24 cellular contexts compared by ENCODE assay signal in genomic region chr12:75000120-75000519, GRCh38.
"Had no signal": no experiment of that assay in that cellular context is flagged by ENCODE, and none has a peak within 500 bp of the region (broad histone marks: within the 10 kb centered on the region; RNA-seq: fewer than 3 reads in every experiment).

No MANE protein-coding gene starts in this region.

- H3K4me3 Mint-ChIP-seq: activated naive CD8-positive, alpha-beta T cell treated with anti-CD3 and anti-CD28 coated beads, Interleukin-2, amount 50 U/mL, for 24 hours; activated T-helper 1 cell treated with anti-CD3 and anti-CD28 coated beads, Interleukin-12 subunit alpha, Interleukin-12 subunit beta, Interleukin-2, Interleukin-4 antibody, amounts not matched to agents 30 ng/mL and 10 ng/mL and 1 ng/mL, durations not matched to agents 14 hours and 24 hours and 36 hours; brain; nephron had no signal

- H3K36me3 Mint-ChIP-seq: brain had no signal

- H3K9me3 Mint-ChIP-seq: activated naive CD8-positive, alpha-beta T cell treated with anti-CD3 and anti-CD28 coated beads, Interleukin-2, amount 50 U/mL, for 24 hours; activated T-helper 1 cell treated with anti-CD3 and anti-CD28 coated beads, Interleukin-12 subunit alpha, Interleukin-12 subunit beta, Interleukin-2, Interleukin-4 antibody, amounts not matched to agents 30 ng/mL and 10 ng/mL and 1 ng/mL, durations not matched to agents 14 hours and 24 hours and 36 hours had no signal

- H3K27ac Mint-ChIP-seq: activated naive CD8-positive, alpha-beta T cell treated with anti-CD3 and anti-CD28 coated beads, Interleukin-2, amount 50 U/mL, for 24 hours; activated T-helper 1 cell treated with anti-CD3 and anti-CD28 coated beads, Interleukin-12 subunit alpha, Interleukin-12 subunit beta, Interleukin-2, Interleukin-4 antibody, amounts not matched to agents 30 ng/mL and 10 ng/mL and 1 ng/mL, durations not matched to agents 14 hours and 24 hours and 36 hours; brain; nephron had no signal

- H3K36me3 ChIP-seq: tibial artery had no signal

- H3K9me3 ChIP-seq: tibial artery had no signal

- H3K4me1 ChIP-seq: tibial artery had no signal

- ATAC-seq: activated naive CD8-positive, alpha-beta T cell treated with anti-CD3 and anti-CD28 coated beads, Interleukin-2, amount 50 U/mL, for 24 hours; left colon; stimulated activated naive CD8-positive, alpha-beta T cell treated with anti-CD3 and anti-CD28 coated beads, Interleukin-15, Interleukin-2, amounts not matched to agents 100 U/mL and 50 U/mL, for 24 hours had no signal

- DNase-seq: activated CD4-positive, alpha-beta T cell treated with anti-CD3 and anti-CD28 coated beads, Interleukin-2, amount 50 U/mL, for 1 hour; activated naive CD4-positive, alpha-beta T cell; activated naive CD8-positive, alpha-beta T cell treated with anti-CD3 and anti-CD28 coated beads, Interleukin-2, amount 50 U/mL, for 24 hours; anterior cingulate cortex; central memory CD4-positive, alpha-beta T cell; erythroblast; foreskin melanocyte; glutamatergic neuron; hypothalamus; islet precursor cell; left colon; posterior cingulate gyrus; retina; stimulated activated CD4-positive, alpha-beta T cell treated with anti-CD3 and anti-CD28 coated beads, Interleukin-2, amount 100 ng/mL, for 24 hours; stimulated activated naive CD8-positive, alpha-beta T cell treated with anti-CD3 and anti-CD28 coated beads, Interleukin-15, Interleukin-2, amounts not matched to agents 100 U/mL and 50 U/mL, for 24 hours; substantia nigra; T-helper 1 cell; T1000; tibial artery had no signal

- H3K4me3 ChIP-seq: coronary artery, lung, tibial artery had no signal

- H3K27ac ChIP-seq: coronary artery, tibial artery had no signal

- H3K27me3 ChIP-seq: tibial artery had no signal

- H3K27me3 Mint-ChIP-seq: activated naive CD8-positive, alpha-beta T cell treated with anti-CD3 and anti-CD28 coated beads, Interleukin-2, amount 50 U/mL, for 24 hours; brain had no signal

- H3K4me1 Mint-ChIP-seq: brain, nephron had no signal
